In the genomic region with DNA sequence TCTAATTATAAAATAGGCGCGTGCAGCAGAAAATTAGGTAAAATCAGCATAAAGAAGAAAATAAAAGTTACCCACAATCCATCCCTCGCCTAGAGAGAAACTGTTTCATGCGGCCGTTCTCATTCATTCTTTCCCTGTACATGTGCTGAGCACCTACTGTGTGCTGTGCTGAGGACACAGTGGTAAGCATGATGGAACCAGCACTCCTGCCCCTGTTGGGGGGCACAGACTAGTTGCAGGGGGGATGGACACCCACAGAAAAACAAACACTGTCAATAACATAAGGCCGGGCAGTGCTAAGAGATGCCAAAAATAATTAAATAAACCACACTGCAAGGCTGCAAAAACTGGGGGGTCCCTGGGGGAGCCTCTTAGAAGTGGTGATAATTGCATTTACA, we compare ENCODE assay signal across 23 cellular contexts.
"Had no signal": no experiment of that assay in that cellular context is flagged by ENCODE, and none has a peak within 500 bp of the region (broad histone marks: within the 10 kb centered on the region; RNA-seq: fewer than 3 reads in every experiment).

No MANE protein-coding gene starts in this region.

- H3K4me3 Mint-ChIP-seq: dendritic cell treated with granulocyte-macrophage colony-stimulating factor and Interleukin-4, amounts not matched to agents 40 ng/mL and 50 ng/mL, for 4 days; effector memory CD8-positive, alpha-beta T cell; endodermal cell; mesothelial cell of epicardium; naive B cell had no signal

- H3K4me3 ChIP-seq: colonic mucosa, esophagus squamous epithelium, gastroesophageal sphincter, heart right ventricle, left lung, lower lobe of right lung, mucosa of descending colon had no signal

- ATAC-seq: effector memory CD8-positive, alpha-beta T cell; esophagus mucosa; gastroesophageal sphincter; heart right ventricle; left cardiac atrium; left lung; left ventricle myocardium superior; lower lobe of right lung; mucosa of descending colon had no signal

- H3K9me3 Mint-ChIP-seq: dendritic cell treated with granulocyte-macrophage colony-stimulating factor and Interleukin-4, amounts not matched to agents 40 ng/mL and 50 ng/mL, for 4 days; endodermal cell; mesothelial cell of epicardium had no signal

- H3K36me3 Mint-ChIP-seq: mesothelial cell of epicardium had no signal

- DNase-seq: colonic mucosa; cortex of kidney; effector CD8-positive, alpha-beta T cell; effector memory CD8-positive, alpha-beta T cell; endodermal cell; erythroblast; esophagus squamous epithelium; foreskin fibroblast; head of caudate nucleus; heart right ventricle; hippocampal formation; left cardiac atrium; left lung; left ventricle myocardium superior; lower lobe of right lung; mesenchymal stem cell; mucosa of descending colon; naive B cell had no signal

- H3K9me3 ChIP-seq: colonic mucosa, esophagus squamous epithelium, gastroesophageal sphincter, left lung, lower lobe of right lung, mucosa of descending colon had no signal

- H3K36me3 ChIP-seq: colonic mucosa, esophagus squamous epithelium, gastroesophageal sphincter, heart right ventricle, left lung, lower lobe of right lung had no signal

- H3K4me1 ChIP-seq: colonic mucosa had no signal

- H3K27ac ChIP-seq: colonic mucosa, epithelial cell of prostate, gastroesophageal sphincter, heart right ventricle, left lung, lower lobe of right lung had no signal

- H3K27me3 ChIP-seq: gastroesophageal sphincter had no signal

- H3K27ac Mint-ChIP-seq: dendritic cell treated with granulocyte-macrophage colony-stimulating factor and Interleukin-4, amounts not matched to agents 40 ng/mL and 50 ng/mL, for 4 days; effector memory CD8-positive, alpha-beta T cell; endodermal cell; mesothelial cell of epicardium had no signal
